Comparison of ENCODE assay signal across 1 cellular context in genomic region chr6:105539879-105540278, GRCh38.
TF ChIP-seq lines count a peak whose summit lies in the region.

No MANE protein-coding gene starts in this region.

TF ChIP-seq in K562, 482 proteins besides CTCF, POLR2A, EP300 and RAD21 (continued from another document):
- no peak for TF ChIP-seq ARID3A (IDR thresholded peaks at IDR 0.05; ENCODE audit: borderline replicate concordance, low read depth, low read length)
- no peak for TF ChIP-seq ZBTB11 (CRISPR knock-in tag; IDR thresholded peaks at IDR 0.05)
- no peak for TF ChIP-seq GTF2B (IDR thresholded peaks at IDR 0.05; ENCODE audit: extremely low read depth, insufficient read length)
- no peak for TF ChIP-seq TBP (optimal IDR thresholded peaks at IDR 0.05; ENCODE audit: low read depth, low read length)
- no peak for TF ChIP-seq ZNF197 (CRISPR knock-in tag; IDR thresholded peaks at IDR 0.05; ENCODE audit: low read depth)
- TF ChIP-seq ZNF780A (CRISPR knock-in tag; IDR thresholded peaks at IDR 0.05): no peak
- no peak for TF ChIP-seq POLR2G (IDR thresholded peaks at IDR 0.05; ENCODE audit: low read depth, low read length)
